Comparison of ENCODE assay signal across 11 cellular contexts in the genomic region with DNA sequence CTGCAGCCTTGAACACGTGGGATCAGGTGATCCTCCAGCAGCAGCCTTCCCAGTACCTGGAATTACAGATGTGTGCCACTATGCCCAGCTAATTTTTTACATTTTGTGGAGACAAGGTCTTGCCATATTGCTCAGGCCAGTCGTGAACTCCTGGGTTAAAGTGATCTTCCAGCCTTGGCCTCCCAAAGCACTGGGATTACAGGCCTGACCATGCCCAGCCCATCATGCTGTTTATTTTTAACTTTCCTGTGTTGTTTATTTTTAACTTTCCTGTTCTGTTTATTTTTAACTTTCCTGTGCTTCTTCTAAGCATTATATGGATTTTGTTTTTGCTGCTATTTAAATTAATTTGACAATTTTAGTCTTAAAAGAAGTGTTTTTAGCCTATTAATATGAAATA.
"Had no signal": no experiment of that assay in that cellular context is flagged by ENCODE, and none has a peak within 500 bp of the region (broad histone marks: within the 10 kb centered on the region; RNA-seq: fewer than 3 reads in every experiment).

No MANE protein-coding gene starts in this region.

- DNase-seq: central memory CD4-positive, alpha-beta T cell; dermis blood vessel endothelial cell; effector memory CD4-positive, alpha-beta T cell; left colon; natural killer cell; right lobe of liver; small intestine; stimulated activated CD4-positive, alpha-beta T cell treated with anti-CD3 and anti-CD28 coated beads, Interleukin-15, amount 100 ng/mL, for 24 hours; stimulated activated CD4-positive, alpha-beta T cell treated with anti-CD3 and anti-CD28 coated beads, Interleukin-2, amount 100 ng/mL, for 48 hours; stimulated activated naive B cell treated with anti-CD40 and anti-IgM and Interleukin-4, amounts not matched to agents 10 μg/mL and 1 μg/mL and 100 μg/mL, for 72 hours; upper lobe of left lung had no signal

- ATAC-seq: left colon; natural killer cell; right lobe of liver; stimulated activated naive B cell treated with anti-CD40 and anti-IgM and Interleukin-4, amounts not matched to agents 10 μg/mL and 1 μg/mL and 100 μg/mL, for 72 hours had no signal
